In the genomic region with DNA sequence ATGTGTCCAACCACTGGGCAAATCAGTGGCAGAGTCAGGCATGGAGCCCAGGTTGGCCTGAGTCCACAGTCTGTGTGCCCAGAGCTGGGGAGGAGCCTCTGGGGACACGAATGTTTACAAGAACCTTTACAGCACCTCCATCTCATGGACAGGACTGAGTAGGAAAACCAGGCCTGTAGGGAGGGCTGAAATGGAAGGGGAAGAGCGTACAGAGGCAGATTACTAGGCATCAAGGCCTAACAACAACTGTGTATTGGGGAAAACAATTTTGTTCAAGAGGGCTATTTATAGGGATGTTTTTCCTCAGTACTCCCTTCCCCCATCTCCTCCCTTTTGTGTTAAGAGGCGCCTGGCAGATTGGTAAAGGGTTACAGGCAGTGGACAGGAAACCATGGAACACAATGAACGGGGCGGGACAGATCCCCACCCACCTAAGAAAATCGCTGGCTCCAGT, we compare ENCODE assay signal across 1 cellular context.
TF ChIP-seq lines count a peak whose summit lies in the region.

No MANE protein-coding gene starts in this region.

TF ChIP-seq in H1, 55 proteins besides CTCF, POLR2A, EP300 and RAD21:
- TF ChIP-seq EZH2 (IDR thresholded peaks at IDR 0.05; ENCODE audit: low read depth, low read length, severe bottlenecking) (no peak), YY1 (IDR thresholded peaks at IDR 0.05; ENCODE audit: low read depth, low read length) (peak; percentile 81)
- TF ChIP-seq, protein P1, sequence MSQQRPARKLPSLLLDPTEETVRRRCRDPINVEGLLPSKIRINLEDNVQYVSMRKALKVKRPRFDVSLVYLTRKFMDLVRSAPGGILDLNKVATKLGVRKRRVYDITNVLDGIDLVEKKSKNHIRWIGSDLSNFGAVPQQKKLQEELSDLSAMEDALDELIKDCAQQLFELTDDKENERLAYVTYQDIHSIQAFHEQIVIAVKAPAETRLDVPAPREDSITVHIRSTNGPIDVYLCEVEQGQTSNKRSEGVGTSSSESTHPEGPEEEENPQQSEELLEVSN (IDR thresholded peaks at IDR 0.05), result no peak
TF ChIP-seq in H1: peak in this region for 1.
